In the genomic region with DNA sequence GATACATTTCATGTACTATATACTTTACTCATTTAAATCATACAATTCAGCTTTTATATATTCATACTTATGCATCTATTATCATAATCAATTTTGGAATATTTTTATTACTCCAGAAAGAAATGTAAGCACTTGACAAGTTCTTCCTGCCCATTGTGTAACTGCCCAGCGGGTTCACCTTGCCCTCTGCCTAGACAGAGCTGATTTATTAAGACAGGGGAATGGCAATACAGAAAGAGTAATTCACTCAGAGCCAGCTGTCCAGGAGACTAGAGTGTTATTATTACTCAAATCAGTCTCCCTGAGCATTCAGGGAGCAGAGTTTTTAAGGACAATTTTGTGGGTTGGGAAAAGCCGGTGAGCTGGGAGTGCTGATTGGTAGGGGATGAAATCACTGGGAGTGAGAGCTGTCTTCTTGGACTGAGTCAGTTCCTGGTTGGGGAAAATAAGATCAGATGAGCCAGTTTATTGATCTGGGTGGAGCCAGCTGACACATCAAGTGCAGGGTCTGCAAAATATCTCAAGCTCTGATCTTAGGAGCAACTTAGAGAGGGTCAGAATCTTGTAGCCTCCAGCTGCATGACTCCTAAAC, we compare ENCODE assay signal across 20 cellular contexts. TPM values are rescaled to one million over a fixed set of nuclear protein-coding genes. Genes with fewer than 3 reads are reported as not detected.
DNase-seq lines count a peak whose midpoint lies in the region; ATAC-seq, FAIRE-seq and TF ChIP-seq lines count a peak whose summit lies in the region.
"Had no signal": no experiment of that assay in that cellular context is flagged by ENCODE, and none has a peak within 500 bp of the region (broad histone marks: within the 10 kb centered on the region; RNA-seq: fewer than 3 reads in every experiment).

No MANE protein-coding gene starts in this region.

- no peak for TF ChIP-seq POLR2A in H1 (IDR thresholded peaks at IDR 0.05; ENCODE audit: control extremely low read depth in 1 of 2, low read depth in 2 of 2, low read length in 2 of 2)

- WGBS in H1 (ENCODE audit: extremely low coverage in 1 of 2, insufficient coverage in 1 of 2, insufficient read length in 1 of 2, insufficient replicate concordance in 2 of 2, low coverage in 1 of 2, low lambda C conversion rate in 2 of 2, missing lambda C conversion rate in 1 of 2), 2 experiments = 69% methylated on average over 2 of the region's 2 CpGs; no CpG with 5 or more reads in 1 of the 2 experiments

- H3K9ac ChIP-seq in H1 (replicated peaks in 1 of 4; ENCODE audit: extremely low read depth in 1 of 4, low read depth in 3 of 4, low read length in 3 of 4) = no peak overlapping the region

- H2BK20ac ChIP-seq in H1 (ENCODE audit: low read length) = no peak overlapping the region

- no peak overlapping the region for H2BK120ac ChIP-seq in H1 (replicated peaks; ENCODE audit: low read depth, low read length)

- H3K18ac ChIP-seq in H1 (ENCODE audit: extremely low read depth, low read length) = no peak overlapping the region

- no peak overlapping the region for H2BK5ac ChIP-seq in H1 (ENCODE audit: low read depth, low read length)

- H3K4me2 ChIP-seq in H1 (ENCODE audit: insufficient read depth in 1 of 2, low read depth in 2 of 2, low read length in 2 of 2) = no peak overlapping the region

- H4K20me1 ChIP-seq in H1 (replicated peaks in 1 of 2; ENCODE audit: control insufficient read depth in 1 of 2, insufficient read depth in 2 of 2, low read length in 2 of 2) = no peaks in the 10 kb centered on the region

- no peak overlapping the region for H4K5ac ChIP-seq in H1 (ENCODE audit: insufficient read length, low read depth, low read length)

- no peak overlapping the region for H3K4ac ChIP-seq in H1 (replicated peaks; ENCODE audit: insufficient read length, low read depth, low read length)

- no peak overlapping the region for H3K4me3 ChIP-seq in H1 (ENCODE audit: extremely low read depth in 1 of 4, insufficient read depth in 2 of 4, low read depth in 3 of 4, low read length in 4 of 4)
- H3K4me3 ChIP-seq: HAP-1 had no signal

- no peak overlapping the region for H3K14ac ChIP-seq in H1 (ENCODE audit: insufficient read length)

- peak overlapping the region; percentile 77 for H3K27ac Mint-ChIP-seq in nephron progenitor cell
- H3K27ac Mint-ChIP-seq: B cell; CD4-positive, alpha-beta T cell had no signal

- H3K4me1 ChIP-seq in H1 (replicated peaks in 1 of 4; ENCODE audit: control insufficient read depth in 3 of 4, insufficient read depth in 4 of 4, low read length in 3 of 4) = no peaks in the 10 kb centered on the region; a peak in 1 of 7 replicates
- H3K4me1 ChIP-seq: HAP-1 had no signal

- POLR2A ChIA-PET in H1 (lab: Charles Lee; ENCODE audit: partially characterized antibody) = interaction anchor here (0.6 to 1.6 kb wide), 4 partner anchors 8 to 23 kb away, joined by 3 to 6 read pairs (median 4); partner anchors contain the start of gene SPIN1

- no peak for TF ChIP-seq EP300 in H1 (IDR thresholded peaks at IDR 0.05; ENCODE audit: borderline replicate concordance in 1 of 2, low read depth in 2 of 2, low read length in 2 of 2)

- no peak overlapping the region for H4K91ac ChIP-seq in H1 (replicated peaks; ENCODE audit: insufficient read length, low read length)

- no peak overlapping the region for H3K27ac ChIP-seq in H1 (ENCODE audit: low read depth, low read length)

- no peaks in the 10 kb centered on the region for H3K27me3 ChIP-seq in H1 (replicated peaks in 1 of 4; ENCODE audit: control insufficient read depth in 3 of 4, extremely low read depth in 1 of 4, insufficient read depth in 3 of 4, low read length in 3 of 4)

- no peaks in the 10 kb centered on the region for H3K79me1 ChIP-seq in H1 (ENCODE audit: low read depth, low read length)

- H3K36me3 Mint-ChIP-seq in nephron progenitor cell (ENCODE audit: low read depth) = peaks cover 14% of the 10 kb centered on the region

- H3K9me3 ChIP-seq in H1 (ENCODE audit: insufficient read depth in 2 of 2, low read depth in 1 of 2, low read length in 1 of 2) = peaks cover 5% of the 10 kb centered on the region in 2 experiments; a peak in 2 of 4 replicates
- H3K9me3 ChIP-seq: HAP-1 had no signal

- no peaks in the 10 kb centered on the region for H3K79me2 ChIP-seq in H1 (ENCODE audit: control insufficient read depth in 1 of 2, insufficient read depth in 2 of 2, low read length in 2 of 2)

- DNase-seq in ELR (ENCODE audit: low read depth) (peak; percentile 34), NCI-H69 (lab: John Stamatoyannopoulos, UW) (peak; percentile 74), H1 (ENCODE audit: low read depth in 1 of 2, low spot score in 2 of 2) (no peak), nephron progenitor cell (no peak), DMS 273 (lab: John Stamatoyannopoulos, UW; ENCODE audit: unreplicated experiment) (no peak)
- no peak for DNase-seq in central memory CD4-positive, alpha-beta T cell
- DNase-seq: ACHN; Calu3; CD4-positive, alpha-beta T cell; DMS79; NCI-H1092 treated with DMSO at 0.1 percent for 48 hours; NCI-H1694; NCI-H446; NCI-H748 treated with DMSO at 0.1 percent for 48 hours; SHP77 had no signal

- no peaks in the 10 kb centered on the region for H3K36me3 ChIP-seq in H1 (ENCODE audit: control insufficient read depth in 2 of 4, insufficient read depth in 4 of 4, low read length in 3 of 4)
- H3K36me3 ChIP-seq: HAP-1 had no signal

- ATAC-seq in HG03159 (IDR thresholded peaks at IDR 0.05; ENCODE audit: unreplicated experiment) = no peak
- ATAC-seq: Panc1 had no signal

- H3K23me2 ChIP-seq in H1 (ENCODE audit: low read depth, low read length) = no peaks in the 10 kb centered on the region

- no peak overlapping the region for H3K23ac ChIP-seq in H1 (ENCODE audit: insufficient read length)

- H2AFZ ChIP-seq in H1 (ENCODE audit: low read length) = peak overlapping the region; percentile 84

- CTCF ChIA-PET in H1 (lab: Charles Lee; ENCODE audit: partially characterized antibody) = interaction anchor here (0.6 to 1.4 kb wide), 4 partner anchors 10 to 120 kb away, joined by 3 to 6 read pairs (median 3); no protein-coding TSS in a partner anchor

- no peak overlapping the region for H3K4me3 Mint-ChIP-seq in nephron progenitor cell
- H3K4me3 Mint-ChIP-seq: B cell; CD4-positive, alpha-beta T cell had no signal

- no peak for FAIRE-seq in H1 (lab: Jason Lieb, UNC)
- FAIRE-seq: HTR-8/SVneo had no signal

- no peak overlapping the region for H2AK5ac ChIP-seq in H1 (ENCODE audit: low read depth, low read length)

- no peak overlapping the region for H2BK15ac ChIP-seq in H1 (ENCODE audit: low read length)

- H4K8ac ChIP-seq in H1 (ENCODE audit: extremely low read depth, insufficient read depth, low read length) = no peak overlapping the region

- H3K9me3 Mint-ChIP-seq in nephron progenitor cell = peaks cover 47% of the 10 kb centered on the region

- TF ChIP-seq CTCF in H1 (IDR thresholded peaks at IDR 0.05; ENCODE audit: control extremely low read depth in 1 of 3, insufficient read depth in 1 of 3, low read depth in 1 of 3, low read length in 3 of 3) = no peak
- no peak for TF ChIP-seq CTCF in nephron progenitor cell (IDR thresholded peaks at IDR 0.05)

- H3K27me3 Mint-ChIP-seq in nephron progenitor cell (ENCODE audit: low read depth, poor library complexity) = peaks cover 2% of the 10 kb centered on the region

- H3K4me1 Mint-ChIP-seq in nephron progenitor cell = peaks cover 6% of the 10 kb centered on the region
- H3K4me1 Mint-ChIP-seq: B cell had no signal

- no peak for TF ChIP-seq RAD21 in H1 (IDR thresholded peaks at IDR 0.05 in 1 of 2, conservative IDR thresholded peaks at IDR 0.05 in 1 of 2; ENCODE audit: low read depth in 2 of 2, low read length in 2 of 2)

- no peak overlapping the region for H3K56ac ChIP-seq in H1 (replicated peaks; ENCODE audit: insufficient read length, low read depth, low read length)

- H2BK12ac ChIP-seq in H1 (ENCODE audit: low read depth, low read length) = no peak overlapping the region

TF ChIP-seq in H1, 55 proteins besides CTCF, POLR2A, EP300 and RAD21 (continues in another document):
- TF ChIP-seq TAF7 (optimal IDR thresholded peaks at IDR 0.05; ENCODE audit: borderline replicate concordance, low read depth, low read length) (no peak), NRF1 (IDR thresholded peaks at IDR 0.05; ENCODE audit: low read depth, low read length) (no peak), BRCA1 (IDR thresholded peaks at IDR 0.05; ENCODE audit: low read depth, low read length) (no peak), POU5F1 (IDR thresholded peaks at IDR 0.05; ENCODE audit: low read depth, low read length) (no peak), SP4 (IDR thresholded peaks at IDR 0.05; ENCODE audit: low read length) (no peak), CHD1 (IDR thresholded peaks at IDR 0.05; ENCODE audit: low read depth, low read length) (no peak), HDAC6 (IDR thresholded peaks at IDR 0.05; ENCODE audit: low read depth, low read length) (no peak), RBBP5 (IDR thresholded peaks at IDR 0.05; ENCODE audit: borderline replicate concordance, low read depth, low read length) (no peak), JUN (IDR thresholded peaks at IDR 0.05; ENCODE audit: low read depth, low read length) (no peak), TBP (IDR thresholded peaks at IDR 0.05; ENCODE audit: low read depth, low read length) (no peak), JUND (IDR thresholded peaks at IDR 0.05; ENCODE audit: low read length) (no peak), CTBP2 (IDR thresholded peaks at IDR 0.05; ENCODE audit: borderline replicate concordance, insufficient read depth, insufficient read length, low read length) (no peak), HDAC2 (IDR thresholded peaks at IDR 0.05; ENCODE audit: borderline replicate concordance in 1 of 2, low read depth in 2 of 2, low read length in 2 of 2) (no peak), SP1 (IDR thresholded peaks at IDR 0.05; ENCODE audit: low read depth, low read length) (no peak), RXRA (IDR thresholded peaks at IDR 0.05; ENCODE audit: insufficient read depth, low read depth, low read length) (no peak)
- TF ChIP-seq, protein P1, sequence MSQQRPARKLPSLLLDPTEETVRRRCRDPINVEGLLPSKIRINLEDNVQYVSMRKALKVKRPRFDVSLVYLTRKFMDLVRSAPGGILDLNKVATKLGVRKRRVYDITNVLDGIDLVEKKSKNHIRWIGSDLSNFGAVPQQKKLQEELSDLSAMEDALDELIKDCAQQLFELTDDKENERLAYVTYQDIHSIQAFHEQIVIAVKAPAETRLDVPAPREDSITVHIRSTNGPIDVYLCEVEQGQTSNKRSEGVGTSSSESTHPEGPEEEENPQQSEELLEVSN (IDR thresholded peaks at IDR 0.05) = no peak

RNA-seq across cellular contexts. Expression of gene SPIN1, which starts 16.0 kb away (rescaled TPM):
- total RNA-seq in H1 (2021; fragmentation: NEBNext Ultra II Directional; extraction: Animal tissue kit (Norgen Biotek cat#: 25700)) = 139 and 143 TPM in 2 replicates
- 38.3 and 69.9 TPM in 2 replicates for polyA plus RNA-seq in H1 (2011; rRNA removed)
- 68.6 TPM for polyA plus RNA-seq in H1 (2011; cell fraction: cytosol; rRNA removed)
- 29.1 TPM for polyA plus RNA-seq in H1 (2011; cell fraction: nucleus; rRNA removed)
- 51.7 to 79.7 TPM (median 59.9 TPM) in 4 replicates for polyA plus RNA-seq in H1 (2012, experiment 1 of 2)
- polyA plus RNA-seq in H1 (2012, experiment 2 of 2) = 7.1 TPM
- polyA plus RNA-seq in H1 (2013, experiment 1 of 2) = 55.2 TPM
- polyA plus RNA-seq in H1 (2013, experiment 2 of 2) = 58.5 TPM
- polyA minus RNA-seq in H1 (2011; rRNA and poly(A)+ RNA removed) = 107 and 126 TPM in 2 replicates
- 39.2 TPM for polyA minus RNA-seq in H1 (2011; cell fraction: cytosol; rRNA and poly(A)+ RNA removed)
- 41.7 TPM for polyA minus RNA-seq in H1 (2011; cell fraction: nucleus; rRNA and poly(A)+ RNA removed)

Comparison
In these comparisons a context has a peak if more than half of its experiments do, and no peak if none do; other contexts are left out.
1. DNase-seq: peak in ELR (single experiment) and NCI-H69 (single experiment); none in H1 (0 of 2), nephron progenitor cell (single experiment), central memory CD4-positive, alpha-beta T cell (single experiment) and DMS 273 (single experiment).